1 cellular context compared by ENCODE assay signal in the genomic region with DNA sequence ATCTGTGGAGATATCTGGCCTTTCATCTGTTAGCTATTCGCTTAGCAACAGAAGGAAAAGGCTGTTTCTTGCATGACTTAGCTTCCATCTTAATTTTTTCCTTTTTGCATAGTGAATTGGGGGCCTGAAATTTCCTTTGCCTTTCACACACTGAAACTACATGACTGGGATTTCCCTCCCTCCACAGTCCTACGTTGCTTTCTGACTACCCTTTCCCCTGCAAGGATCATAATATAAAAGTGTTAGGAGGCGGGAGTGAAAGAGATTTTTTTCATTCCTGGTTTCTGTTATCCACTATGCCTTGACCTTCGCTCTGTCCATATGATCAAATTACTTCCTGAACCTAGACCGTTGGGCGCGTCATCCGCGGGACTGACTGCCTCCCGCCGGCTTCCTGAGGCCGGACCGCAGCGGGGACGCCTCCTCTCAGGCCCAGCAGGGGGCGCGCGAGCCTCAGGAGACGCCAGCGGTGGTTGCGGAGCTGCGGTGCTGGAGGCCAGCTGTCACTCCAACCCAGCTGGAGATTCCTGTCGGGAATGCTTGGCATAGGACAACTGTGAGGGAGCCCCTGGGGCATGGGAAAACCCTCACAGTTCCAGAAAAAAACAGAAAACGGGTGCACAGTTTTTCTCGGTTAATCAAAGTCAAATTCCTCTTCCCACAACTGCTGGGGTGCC.
TF ChIP-seq lines count a peak whose summit lies in the region.

No MANE protein-coding gene starts in this region.

TF ChIP-seq in HepG2, 621 proteins besides CTCF, POLR2A, EP300 and RAD21 (continued from another document and continues in another):
- TF ChIP-seq RCOR2 (CRISPR knock-in tag; IDR thresholded peaks at IDR 0.05) (0 out of 2 replicates have a peak, but pooled peaks have one; percentile 32), AKNA (CRISPR knock-in tag; IDR thresholded peaks at IDR 0.05; ENCODE audit: borderline replicate concordance) (no peak), IKZF4 (CRISPR knock-in tag; IDR thresholded peaks at IDR 0.05; ENCODE audit: borderline replicate concordance, low read depth, not compliant biosample characterization) (no peak), GLI4 (CRISPR knock-in tag; IDR thresholded peaks at IDR 0.05; ENCODE audit: borderline replicate concordance) (no peak), TOPORS (CRISPR knock-in tag; IDR thresholded peaks at IDR 0.05) (0 out of 2 replicates have a peak, but pooled peaks have one; percentile 45), MIXL1 (CRISPR knock-in tag; IDR thresholded peaks at IDR 0.05) (peak; percentile 54; the same call in 1 of the 2 replicates), CEBPZ (IDR thresholded peaks at IDR 0.05; ENCODE audit: low read length) (no peak), ZNF333 (CRISPR knock-in tag; IDR thresholded peaks at IDR 0.05; ENCODE audit: borderline replicate concordance) (no peak), SRSF1 (optimal IDR thresholded peaks at IDR 0.05; ENCODE audit: low read depth, low read length) (no peak), ISX (CRISPR knock-in tag; conservative IDR thresholded peaks at IDR 0.05) (no peak), SNAI1 (CRISPR knock-in tag; IDR thresholded peaks at IDR 0.05; ENCODE audit: borderline replicate concordance) (no peak), HMG20A (CRISPR knock-in tag; IDR thresholded peaks at IDR 0.05; ENCODE audit: borderline replicate concordance) (no peak), NR2F1 (CRISPR knock-in tag; IDR thresholded peaks at IDR 0.05) (no peak), RBM22 (optimal IDR thresholded peaks at IDR 0.05; ENCODE audit: low read length) (no peak), HNRNPH1 (optimal IDR thresholded peaks at IDR 0.05; ENCODE audit: low read depth, low read length) (no peak), ZSCAN5A (CRISPR knock-in tag; IDR thresholded peaks at IDR 0.05; ENCODE audit: borderline replicate concordance) (peak; percentile 70; the same call in 1 of the 2 replicates), MTF2 (CRISPR knock-in tag; IDR thresholded peaks at IDR 0.05; ENCODE audit: borderline replicate concordance) (peak; percentile 99)
- TF ChIP-seq, protein P1, sequence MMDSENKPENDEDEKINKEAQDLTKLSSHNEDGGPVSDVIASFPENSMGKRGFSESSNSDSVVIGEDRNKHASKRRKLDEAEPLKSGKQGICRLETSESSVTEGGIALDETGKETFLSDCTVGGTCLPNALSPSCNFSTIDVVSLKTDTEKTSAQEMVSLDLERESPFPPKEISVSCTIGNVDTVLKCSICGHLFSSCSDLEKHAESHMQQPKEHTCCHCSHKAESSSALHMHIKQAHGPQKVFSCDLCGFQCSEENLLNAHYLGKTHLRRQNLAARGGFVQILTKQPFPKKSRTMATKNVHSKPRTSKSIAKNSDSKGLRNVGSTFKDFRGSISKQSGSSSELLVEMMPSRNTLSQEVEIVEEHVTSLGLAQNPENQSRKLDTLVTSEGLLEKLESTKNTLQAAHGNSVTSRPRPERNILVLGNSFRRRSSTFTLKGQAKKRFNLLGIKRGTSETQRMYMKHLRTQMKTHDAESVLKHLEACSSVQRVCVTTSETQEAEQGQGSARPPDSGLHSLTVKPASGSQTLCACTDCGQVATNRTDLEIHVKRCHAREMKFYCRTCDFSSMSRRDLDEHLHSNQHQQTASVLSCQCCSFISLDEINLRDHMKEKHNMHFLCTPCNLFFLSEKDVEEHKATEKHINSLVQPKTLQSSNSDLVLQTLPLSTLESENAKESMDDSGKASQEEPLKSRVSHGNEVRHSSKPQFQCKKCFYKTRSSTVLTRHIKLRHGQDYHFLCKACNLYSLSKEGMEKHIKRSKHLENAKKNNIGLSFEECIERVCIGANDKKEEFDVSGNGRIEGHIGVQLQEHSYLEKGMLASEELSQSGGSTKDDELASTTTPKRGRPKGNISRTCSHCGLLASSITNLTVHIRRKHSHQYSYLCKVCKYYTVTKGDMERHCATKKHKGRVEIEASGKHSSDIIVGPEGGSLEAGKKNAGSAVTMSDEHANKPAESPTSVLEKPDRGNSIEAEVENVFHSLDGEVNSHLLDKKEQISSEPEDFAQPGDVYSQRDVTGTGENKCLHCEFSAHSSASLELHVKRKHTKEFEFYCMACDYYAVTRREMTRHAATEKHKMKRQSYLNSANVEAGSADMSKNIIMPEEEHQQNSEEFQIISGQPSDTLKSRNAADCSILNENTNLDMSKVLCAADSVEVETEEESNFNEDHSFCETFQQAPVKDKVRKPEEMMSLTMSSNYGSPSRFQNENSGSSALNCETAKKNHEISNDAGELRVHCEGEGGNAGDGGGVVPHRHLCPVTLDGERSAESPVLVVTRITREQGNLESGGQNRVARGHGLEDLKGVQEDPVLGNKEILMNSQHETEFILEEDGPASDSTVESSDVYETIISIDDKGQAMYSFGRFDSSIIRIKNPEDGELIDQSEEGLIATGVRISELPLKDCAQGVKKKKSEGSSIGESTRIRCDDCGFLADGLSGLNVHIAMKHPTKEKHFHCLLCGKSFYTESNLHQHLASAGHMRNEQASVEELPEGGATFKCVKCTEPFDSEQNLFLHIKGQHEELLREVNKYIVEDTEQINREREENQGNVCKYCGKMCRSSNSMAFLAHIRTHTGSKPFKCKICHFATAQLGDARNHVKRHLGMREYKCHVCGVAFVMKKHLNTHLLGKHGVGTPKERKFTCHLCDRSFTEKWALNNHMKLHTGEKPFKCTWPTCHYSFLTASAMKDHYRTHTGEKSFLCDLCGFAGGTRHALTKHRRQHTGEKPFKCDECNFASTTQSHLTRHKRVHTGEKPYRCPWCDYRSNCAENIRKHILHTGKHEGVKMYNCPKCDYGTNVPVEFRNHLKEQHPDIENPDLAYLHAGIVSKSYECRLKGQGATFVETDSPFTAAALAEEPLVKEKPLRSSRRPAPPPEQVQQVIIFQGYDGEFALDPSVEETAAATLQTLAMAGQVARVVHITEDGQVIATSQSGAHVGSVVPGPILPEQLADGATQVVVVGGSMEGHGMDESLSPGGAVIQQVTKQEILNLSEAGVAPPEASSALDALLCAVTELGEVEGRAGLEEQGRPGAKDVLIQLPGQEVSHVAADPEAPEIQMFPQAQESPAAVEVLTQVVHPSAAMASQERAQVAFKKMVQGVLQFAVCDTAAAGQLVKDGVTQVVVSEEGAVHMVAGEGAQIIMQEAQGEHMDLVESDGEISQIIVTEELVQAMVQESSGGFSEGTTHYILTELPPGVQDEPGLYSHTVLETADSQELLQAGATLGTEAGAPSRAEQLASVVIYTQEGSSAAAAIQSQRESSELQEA (CRISPR knock-in tag; IDR thresholded peaks at IDR 0.05; ENCODE audit: not compliant biosample characterization), result no peak
- TF ChIP-seq, protein P2, sequence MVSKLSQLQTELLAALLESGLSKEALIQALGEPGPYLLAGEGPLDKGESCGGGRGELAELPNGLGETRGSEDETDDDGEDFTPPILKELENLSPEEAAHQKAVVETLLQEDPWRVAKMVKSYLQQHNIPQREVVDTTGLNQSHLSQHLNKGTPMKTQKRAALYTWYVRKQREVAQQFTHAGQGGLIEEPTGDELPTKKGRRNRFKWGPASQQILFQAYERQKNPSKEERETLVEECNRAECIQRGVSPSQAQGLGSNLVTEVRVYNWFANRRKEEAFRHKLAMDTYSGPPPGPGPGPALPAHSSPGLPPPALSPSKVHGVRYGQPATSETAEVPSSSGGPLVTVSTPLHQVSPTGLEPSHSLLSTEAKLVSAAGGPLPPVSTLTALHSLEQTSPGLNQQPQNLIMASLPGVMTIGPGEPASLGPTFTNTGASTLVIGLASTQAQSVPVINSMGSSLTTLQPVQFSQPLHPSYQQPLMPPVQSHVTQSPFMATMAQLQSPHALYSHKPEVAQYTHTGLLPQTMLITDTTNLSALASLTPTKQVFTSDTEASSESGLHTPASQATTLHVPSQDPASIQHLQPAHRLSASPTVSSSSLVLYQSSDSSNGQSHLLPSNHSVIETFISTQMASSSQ (IDR thresholded peaks at IDR 0.05; ENCODE audit: low read depth), result no peak
- TF ChIP-seq, protein P2 (CRISPR knock-in tag; IDR thresholded peaks at IDR 0.05; ENCODE audit: borderline replicate concordance), result no peak
- TF ChIP-seq, protein P3, sequence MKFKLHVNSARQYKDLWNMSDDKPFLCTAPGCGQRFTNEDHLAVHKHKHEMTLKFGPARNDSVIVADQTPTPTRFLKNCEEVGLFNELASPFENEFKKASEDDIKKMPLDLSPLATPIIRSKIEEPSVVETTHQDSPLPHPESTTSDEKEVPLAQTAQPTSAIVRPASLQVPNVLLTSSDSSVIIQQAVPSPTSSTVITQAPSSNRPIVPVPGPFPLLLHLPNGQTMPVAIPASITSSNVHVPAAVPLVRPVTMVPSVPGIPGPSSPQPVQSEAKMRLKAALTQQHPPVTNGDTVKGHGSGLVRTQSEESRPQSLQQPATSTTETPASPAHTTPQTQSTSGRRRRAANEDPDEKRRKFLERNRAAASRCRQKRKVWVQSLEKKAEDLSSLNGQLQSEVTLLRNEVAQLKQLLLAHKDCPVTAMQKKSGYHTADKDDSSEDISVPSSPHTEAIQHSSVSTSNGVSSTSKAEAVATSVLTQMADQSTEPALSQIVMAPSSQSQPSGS (CRISPR knock-in tag; IDR thresholded peaks at IDR 0.05), result peak; percentile 86
